ENCODE assay signal across 14 cellular contexts in genomic region chr7:45157653-45158401, GRCh38. TPM values are rescaled to one million over a fixed set of nuclear protein-coding genes. Genes with fewer than 3 reads are reported as not detected.
DNase-seq lines count a peak whose midpoint lies in the region; ATAC-seq, FAIRE-seq and TF ChIP-seq lines count a peak whose summit lies in the region.
"Had no signal": no experiment of that assay in that cellular context is flagged by ENCODE, and none has a peak within 500 bp of the region (broad histone marks: within the 10 kb centered on the region; RNA-seq: fewer than 3 reads in every experiment).

Gene RAMP3 (plus strand): TSS chr7:45157791. CDS start chr7:45157829, 38 bp downstream.

- H3K4me3 ChIP-seq in A549 (0 out of 3 replicates have a peak within 1 kb of the TSS, but pooled peaks have one; percentile 20), RWPE2 (ENCODE audit: severe bottlenecking) (no peak within 1 kb of the TSS), right cardiac atrium (ENCODE audit: low read length) (peak within 1 kb of the TSS; percentile 65), ovary (peak within 1 kb of the TSS; percentile 18)
- H3K4me3 ChIP-seq: GM12878 had no signal

- H3K27ac Mint-ChIP-seq in activated T-helper 2 cell treated with anti-CD3 and anti-CD28 coated beads, Interferon-gamma antibody, Interleukin-2, Interleukin-4, amounts not matched to agents 10 μg/mL and 5 μg/mL and 100 μg/mL, durations not matched to agents 14 hours and 24 hours and 36 hours = no peak within 1 kb of the TSS
- H3K27ac Mint-ChIP-seq: CD4-positive, CD25-positive, alpha-beta regulatory T cell had no signal

- H3K9me3 Mint-ChIP-seq in activated T-helper 2 cell treated with anti-CD3 and anti-CD28 coated beads, Interferon-gamma antibody, Interleukin-2, Interleukin-4, amounts not matched to agents 10 μg/mL and 5 μg/mL and 100 μg/mL, durations not matched to agents 14 hours and 24 hours and 36 hours = no peaks in the 10 kb centered on the region
- H3K9me3 Mint-ChIP-seq: CD4-positive, CD25-positive, alpha-beta regulatory T cell had no signal

- CTCF ChIA-PET in A549 (lab: Yijun Ruan, JAX) = interaction anchor here (0.6 to 11.0 kb wide), 5 partner anchors 11 to 907 kb away, joined by 3 to 112 read pairs (median 4); no protein-coding TSS in a partner anchor

- POLR2A ChIA-PET in A549 (lab: Yijun Ruan, JAX) = no interaction called here

- DNase-seq in A549 (ENCODE audit: low read depth in 1 of 2, low spot score in 1 of 2) (no peak), RWPE2 (ENCODE audit: low spot score) (peak; percentile 51), right cardiac atrium (peak; percentile 40 to 73 (median 73)), ovary (no peak), KG1 (lab: John Stamatoyannopoulos, UW) (no peak), OCI-M2 (lab: John Stamatoyannopoulos, UW; ENCODE audit: unreplicated experiment) (no peak), activated T-cell treated with anti-CD3 and anti-CD28 coated beads for 4 hours (no peak)
- no peak for DNase-seq in activated T-helper 2 cell treated with anti-CD3 and anti-CD28 coated beads, Interferon-gamma antibody, Interleukin-2, Interleukin-4, amounts not matched to agents 10 μg/mL and 5 μg/mL and 100 μg/mL, durations not matched to agents 14 hours and 24 hours and 36 hours (ENCODE audit: low spot score)
- DNase-seq: activated CD4-positive, CD25-positive, alpha-beta regulatory T cell treated with anti-CD3 and anti-CD28 coated beads, Interleukin-2, amount 50 U/mL, for 72 hours; CD4-positive, CD25-positive, alpha-beta regulatory T cell; erythroblast; NCI-H1092 treated with DMSO at 0.1 percent for 48 hours; RPMI8226 had no signal

- ATAC-seq in A549 = no peak
- no peak for ATAC-seq in RWPE2 (ENCODE audit: low read depth)
- ATAC-seq in right cardiac atrium = peak; percentile 70 to 82
- ATAC-seq: GM12878 had no signal

- no peak for TF ChIP-seq POLR2A in A549 (IDR thresholded peaks at IDR 0.05; ENCODE audit: low read length)
- TF ChIP-seq POLR2A in ovary (IDR thresholded peaks at IDR 0.05) = no peak

- no peak for TF ChIP-seq EP300 in A549 (IDR thresholded peaks at IDR 0.05)
- TF ChIP-seq EP300 in ovary (IDR thresholded peaks at IDR 0.05) = no peak

- peak within 1 kb of the TSS; percentile 61 for H3K4me2 ChIP-seq in A549

- H3K9me3 ChIP-seq in A549 = no peaks in the 10 kb centered on the region
- H3K9me3 ChIP-seq in RWPE2 (ENCODE audit: severe bottlenecking) = no peaks in the 10 kb centered on the region
- H3K9me3 ChIP-seq in right cardiac atrium (ENCODE audit: control insufficient read depth, low read length) = no peaks in the 10 kb centered on the region
- no peaks in the 10 kb centered on the region for H3K9me3 ChIP-seq in ovary

- intact Hi-C loops in right cardiac atrium (cut with DNase I) = loop anchor here in 3 of 4 donors (5.0 to 10.0 kb wide), 2 partner anchors 99 to 697 kb away; no protein-coding TSS in a partner anchor
- intact Hi-C loops in ovary (cut with DNase I) = loop anchor here in 1 of 4 donors (5.0 kb wide), 2 partner anchors 104 to 1154 kb away; no protein-coding TSS in a partner anchor
- intact Hi-C loops in activated T-helper 2 cell treated with anti-CD3 and anti-CD28 coated beads, Interferon-gamma antibody, Interleukin-2, Interleukin-4, amounts not matched to agents 10 μg/mL and 5 μg/mL and 100 μg/mL, durations not matched to agents 14 hours and 24 hours and 36 hours (cut with micrococcal nuclease) = no loop called here

- 0 out of 3 replicates have a peak, but pooled peaks cover 6% of the 10 kb centered on the region for H3K4me1 ChIP-seq in A549
- H3K4me1 ChIP-seq in RWPE2 (ENCODE audit: insufficient read depth, poor library complexity, severe bottlenecking) = no peaks in the 10 kb centered on the region
- H3K4me1 ChIP-seq in right cardiac atrium (ENCODE audit: control insufficient read depth, insufficient read depth, low read length) = no peaks in the 10 kb centered on the region
- H3K4me1 ChIP-seq in ovary (ENCODE audit: insufficient read depth) = no peaks in the 10 kb centered on the region

- peaks cover 3% of the 10 kb centered on the region for H3K4me1 Mint-ChIP-seq in activated T-helper 2 cell treated with anti-CD3 and anti-CD28 coated beads, Interferon-gamma antibody, Interleukin-2, Interleukin-4, amounts not matched to agents 10 μg/mL and 5 μg/mL and 100 μg/mL, durations not matched to agents 14 hours and 24 hours and 36 hours (ENCODE audit: low read depth)

- H3K27ac ChIP-seq in A549 = peak within 1 kb of the TSS in 1 of 2 experiments; percentile 31; a peak in 1 of 6 replicates
- H3K27ac ChIP-seq in RWPE2 (ENCODE audit: poor library complexity, severe bottlenecking) = no peak within 1 kb of the TSS
- peak within 1 kb of the TSS; percentile 81 for H3K27ac ChIP-seq in right cardiac atrium (ENCODE audit: low read length)
- no peak within 1 kb of the TSS for H3K27ac ChIP-seq in ovary

- H3K27me3 ChIP-seq in RWPE2 (ENCODE audit: insufficient read depth, poor library complexity, severe bottlenecking) (peaks cover 23% of the 10 kb centered on the region), right cardiac atrium (ENCODE audit: control insufficient read depth, insufficient read depth) (no peaks in the 10 kb centered on the region), ovary (no peaks in the 10 kb centered on the region)

- TF ChIP-seq CTCF in A549 (IDR thresholded peaks at IDR 0.05) (no peak), RWPE2 (IDR thresholded peaks at IDR 0.05; ENCODE audit: poor library complexity, severe bottlenecking) (no peak), ovary (IDR thresholded peaks at IDR 0.05) (no peak)

- H3K27me3 Mint-ChIP-seq in activated T-helper 2 cell treated with anti-CD3 and anti-CD28 coated beads, Interferon-gamma antibody, Interleukin-2, Interleukin-4, amounts not matched to agents 10 μg/mL and 5 μg/mL and 100 μg/mL, durations not matched to agents 14 hours and 24 hours and 36 hours (ENCODE audit: low read depth) = peaks cover 32% of the 10 kb centered on the region

- no peaks in the 10 kb centered on the region for H3K36me3 ChIP-seq in RWPE2 (ENCODE audit: low read depth)
- no peaks in the 10 kb centered on the region for H3K36me3 ChIP-seq in ovary

- no peak for TF ChIP-seq RAD21 in A549 (conservative IDR thresholded peaks at IDR 0.05 in 1 of 2, IDR thresholded peaks at IDR 0.05 in 1 of 2)

- 35% methylated on average over 7 of the region's 56 CpGs for WGBS in A549 (ENCODE audit: missing lambda C conversion rate)
- 10% methylated on average over 56 of the region's 56 CpGs for WGBS in right cardiac atrium
- WGBS in ovary, 3 donors = 9 to 12% (median 10%) methylated on average over 36 to 56 of the region's 56 CpGs

- no peaks in the 10 kb centered on the region for H3K36me3 Mint-ChIP-seq in activated T-helper 2 cell treated with anti-CD3 and anti-CD28 coated beads, Interferon-gamma antibody, Interleukin-2, Interleukin-4, amounts not matched to agents 10 μg/mL and 5 μg/mL and 100 μg/mL, durations not matched to agents 14 hours and 24 hours and 36 hours (ENCODE audit: low read depth)
- H3K36me3 Mint-ChIP-seq: CD4-positive, CD25-positive, alpha-beta regulatory T cell had no signal

- H3K4me3 Mint-ChIP-seq in activated T-helper 2 cell treated with anti-CD3 and anti-CD28 coated beads, Interferon-gamma antibody, Interleukin-2, Interleukin-4, amounts not matched to agents 10 μg/mL and 5 μg/mL and 100 μg/mL, durations not matched to agents 14 hours and 24 hours and 36 hours (ENCODE audit: low read depth) = no peak within 1 kb of the TSS
- H3K4me3 Mint-ChIP-seq: CD4-positive, CD25-positive, alpha-beta regulatory T cell had no signal

- no peak for FAIRE-seq in A549 (lab: Jason Lieb, UNC)
- FAIRE-seq: GM12878 had no signal

TF ChIP-seq in A549, 52 proteins besides CTCF, POLR2A, EP300 and RAD21:
- TF ChIP-seq RFX5 (IDR thresholded peaks at IDR 0.05) (no peak), ESRRA (IDR thresholded peaks at IDR 0.05; ENCODE audit: borderline replicate concordance, low read length) (no peak), REST (IDR thresholded peaks at IDR 0.05) (no peak), FOXS1 (CRISPR knock-in tag; IDR thresholded peaks at IDR 0.05) (no peak)

RNA-seq across cellular contexts. Expression of gene RAMP3, which starts in this region (rescaled TPM):
- polyA plus RNA-seq in A549 (2011; rRNA removed) (not detected in 2 replicates), A549 (2017; fragmentation: RNase III; extraction: RNeasy Plus Mini Kit Qiagen cat#74134 plus additional on column Dnase treatment) (not detected in 3 replicates), right cardiac atrium (58.4 TPM), ovary (10 to 100 TPM in 1 of 2 donors, 1 to 10 TPM in 1; 4.0 to 14.8 TPM)
- not detected in 2 replicates for polyA plus RNA-seq in A549 (2012; cell fraction: cytosol; rRNA removed)
- polyA plus RNA-seq in A549 (2012; cell fraction: nucleus; rRNA removed) = not detected in 2 replicates
- not detected in 2 replicates for polyA minus RNA-seq in A549 (2011; rRNA and poly(A)+ RNA removed)
- total RNA-seq in right cardiac atrium (10 to 100 TPM; 22.2 to 45.5 (median 32.4) TPM), ovary (10 to 100 TPM in 3 of 7 donors, 1 to 10 TPM in 4; 2.9 to 26.0 (median 8.0) TPM)
- total RNA-seq in activated T-helper 2 cell treated with anti-CD3 and anti-CD28 coated beads, Interferon-gamma antibody, Interleukin-2, Interleukin-4, amounts not matched to agents 10 μg/mL and 5 μg/mL and 100 μg/mL, durations not matched to agents 14 hours and 24 hours and 36 hours = 0.14 TPM in 2 replicates
- total RNA-seq: CD4-positive, CD25-positive, alpha-beta regulatory T cell; GM12878 had no signal
- polyA plus RNA-seq: CD4-positive, CD25-positive, alpha-beta regulatory T cell; GM12878 had no signal

Comparison
In these comparisons a context has a peak if more than half of its experiments do, and no peak if none do; other contexts are left out.
1. RNA of gene RAMP3 (polyA plus RNA-seq): 58.4 TPM in right cardiac atrium (single experiment) and 4.0 to 14.8 TPM in ovary; not detected in A549; every median in the first group is over 4 times any median in the second.
2. ATAC-seq: peak in right cardiac atrium (2 of 2); none in A549 (0 of 2) and RWPE2 (single experiment).
3. DNase-seq: peak in RWPE2 (single experiment) and right cardiac atrium (3 of 3); none in A549 (0 of 2), ovary (0 of 5), KG1 (single experiment), OCI-M2 (single experiment), activated T-helper 2 cell treated with anti-CD3 and anti-CD28 coated beads, Interferon-gamma antibody, Interleukin-2, Interleukin-4, amounts not matched to agents 10 μg/mL and 5 μg/mL and 100 μg/mL, durations not matched to agents 14 hours and 24 hours and 36 hours (single experiment) and activated T-cell treated with anti-CD3 and anti-CD28 coated beads for 4 hours (single experiment).